ENCODE assay signal across 9 cellular contexts in genomic region chr16:29702307-29702706, GRCh38. TPM values are rescaled to one million over a fixed set of nuclear protein-coding genes. Genes with fewer than 3 reads are reported as not detected.
DNase-seq lines count a peak whose midpoint lies in the region; ATAC-seq and TF ChIP-seq lines count a peak whose summit lies in the region.
"Had no signal": no experiment of that assay in that cellular context is flagged by ENCODE, and none has a peak within 500 bp of the region (broad histone marks: within the 10 kb centered on the region; RNA-seq: fewer than 3 reads in every experiment).

No MANE protein-coding gene starts in this region.

- H3K27ac ChIP-seq in thyroid gland, result no peak overlapping the region

- H3K9me3 ChIP-seq in thyroid gland, result no peaks in the 10 kb centered on the region

- DNase-seq in activated T-cell treated with anti-CD3 and anti-CD28 coated beads, Interleukin-2, amount 50 U/mL, for 24 hours, result no peak
- DNase-seq in activated T-cell treated with anti-CD3 and anti-CD28 coated beads, Interleukin-2, amount 50 U/mL, for 1 hour, result no peak
- peak; percentile 24 for DNase-seq in activated CD4-positive, alpha-beta T cell treated with anti-CD3 and anti-CD28 coated beads for 48 hours
- DNase-seq in thyroid gland, result no peak
- no peak for DNase-seq in DMS153 treated with DMSO at 0.1 percent for 48 hours (lab: John Stamatoyannopoulos, UW; ENCODE audit: unreplicated experiment)
- DNase-seq: left cardiac atrium had no signal

- TF ChIP-seq CTCF in thyroid gland (IDR thresholded peaks at IDR 0.05), result no peak

- peaks cover 33% of the 10 kb centered on the region for H3K4me1 Mint-ChIP-seq in activated T-cell treated with anti-CD3 and anti-CD28 coated beads, Interleukin-2, amount 50 U/mL, for 24 hours (ENCODE audit: low read depth)
- H3K4me1 Mint-ChIP-seq in stimulated activated memory B cell treated with anti-CD40 and anti-IgM and Interleukin-4, amounts not matched to agents 10 μg/mL and 1 μg/mL and 100 μg/mL, for 72 hours, result peaks cover 30% of the 10 kb centered on the region

- no peak overlapping the region for H3K4me3 ChIP-seq in thyroid gland (replicated peaks in 1 of 3)

- H3K4me3 Mint-ChIP-seq in activated T-cell treated with anti-CD3 and anti-CD28 coated beads, Interleukin-2, amount 50 U/mL, for 24 hours, result peak overlapping the region; percentile 55
- peak overlapping the region; percentile 52 for H3K4me3 Mint-ChIP-seq in stimulated activated memory B cell treated with anti-CD40 and anti-IgM and Interleukin-4, amounts not matched to agents 10 μg/mL and 1 μg/mL and 100 μg/mL, for 72 hours

- H3K4me1 ChIP-seq in thyroid gland, result peaks cover 0 to 3% of the 10 kb centered on the region in 2 donors

- H3K9me3 Mint-ChIP-seq in activated T-cell treated with anti-CD3 and anti-CD28 coated beads, Interleukin-2, amount 50 U/mL, for 24 hours, result no peaks in the 10 kb centered on the region
- H3K9me3 Mint-ChIP-seq in stimulated activated memory B cell treated with anti-CD40 and anti-IgM and Interleukin-4, amounts not matched to agents 10 μg/mL and 1 μg/mL and 100 μg/mL, for 72 hours, result peaks cover 14% of the 10 kb centered on the region

- intact Hi-C loops in thyroid gland (cut with DNase I), result loop anchor here (5.0 kb wide), 1 partner anchor 115 kb away; the partner anchor contains the start of gene PAGR1

- TF ChIP-seq POLR2A in thyroid gland (IDR thresholded peaks at IDR 0.05), result no peak

- no peaks in the 10 kb centered on the region for H3K36me3 Mint-ChIP-seq in activated T-cell treated with anti-CD3 and anti-CD28 coated beads, Interleukin-2, amount 50 U/mL, for 24 hours (ENCODE audit: low read depth)
- no peaks in the 10 kb centered on the region for H3K36me3 Mint-ChIP-seq in stimulated activated memory B cell treated with anti-CD40 and anti-IgM and Interleukin-4, amounts not matched to agents 10 μg/mL and 1 μg/mL and 100 μg/mL, for 72 hours

- 73 to 79% methylated on average over 11 of the region's 11 CpGs for WGBS in thyroid gland, 2 donors

- no peaks in the 10 kb centered on the region for H3K36me3 ChIP-seq in thyroid gland

- peak overlapping the region; percentile 92 for H3K27ac Mint-ChIP-seq in activated T-cell treated with anti-CD3 and anti-CD28 coated beads, Interleukin-2, amount 50 U/mL, for 24 hours
- H3K27ac Mint-ChIP-seq in stimulated activated memory B cell treated with anti-CD40 and anti-IgM and Interleukin-4, amounts not matched to agents 10 μg/mL and 1 μg/mL and 100 μg/mL, for 72 hours, result peak overlapping the region; percentile 83

- H3K27me3 Mint-ChIP-seq in activated T-cell treated with anti-CD3 and anti-CD28 coated beads, Interleukin-2, amount 50 U/mL, for 24 hours, result no peaks in the 10 kb centered on the region
- H3K27me3 Mint-ChIP-seq in stimulated activated memory B cell treated with anti-CD40 and anti-IgM and Interleukin-4, amounts not matched to agents 10 μg/mL and 1 μg/mL and 100 μg/mL, for 72 hours, result no peaks in the 10 kb centered on the region

- ATAC-seq in HG02938 (IDR thresholded peaks at IDR 0.05; ENCODE audit: unreplicated experiment), result peak; percentile 10
- peak; percentile 69 for ATAC-seq in stimulated activated memory B cell treated with anti-CD40 and anti-IgM and Interleukin-4, amounts not matched to agents 10 μg/mL and 1 μg/mL and 100 μg/mL, for 72 hours
- no peak for ATAC-seq in GM21360 (IDR thresholded peaks at IDR 0.05; ENCODE audit: unreplicated experiment)

- H3K27me3 ChIP-seq in thyroid gland, result no peaks in the 10 kb centered on the region

RNA-seq across cellular contexts. Expression of gene QPRT, which starts 23.3 kb away (rescaled TPM):
- 1 to 10 TPM; 1.7 to 5.6 (median 3.0) TPM for total RNA-seq in thyroid gland

RNA-seq across cellular contexts. Expression of gene SPN, which starts 39.3 kb away (rescaled TPM):
- total RNA-seq in thyroid gland, result 1 to 10 TPM in 1 of 4 donors, under 1 TPM in 3; 0.67 to 3.4 (median 0.86) TPM

RNA-seq across cellular contexts. Expression of gene C16orf54, which starts 43.5 kb away (rescaled TPM):
- under 1 TPM; 0.22 to 0.83 (median 0.37) TPM for total RNA-seq in thyroid gland
